In genomic region chr1:18047122-18047521, GRCh38 we compare ENCODE assay signal across 17 cellular contexts.
A peak's percentile ranks its signal among the peaks of the same experiment; 100 is the strongest.
DNase-seq lines count a peak whose midpoint lies in the region; ATAC-seq and TF ChIP-seq lines count a peak whose summit lies in the region.
"Had no signal": no experiment of that assay in that cellular context is flagged by ENCODE, and none has a peak within 500 bp of the region (broad histone marks: within the 10 kb centered on the region; RNA-seq: fewer than 3 reads in every experiment).

No MANE protein-coding gene starts in this region.

- H3K79me2 ChIP-seq in GM23338 (replicated peaks; ENCODE audit: insufficient read depth): no peaks in the 10 kb centered on the region

- H3K36me3 Mint-ChIP-seq in GM23338 (ENCODE audit: low read depth): peaks cover 3% of the 10 kb centered on the region; the same call in 2 of the 3 replicates
- H3K36me3 Mint-ChIP-seq: CD14-positive monocyte; CD4-positive, alpha-beta memory T cell had no signal

- no peak overlapping the region for H3K27ac Mint-ChIP-seq in GM23338
- H3K27ac Mint-ChIP-seq: CD14-positive monocyte; CD4-positive, alpha-beta memory T cell; IgD-negative memory B cell had no signal

- H3K4me3 ChIP-seq in WERI-Rb-1 (ENCODE audit: low read depth, low read length) (no peak overlapping the region), dorsolateral prefrontal cortex (no peak overlapping the region), GM23338 (no peak overlapping the region)
- H3K4me3 ChIP-seq: A549, BLaER1, HAP-1 had no signal

- intact Hi-C loops in dorsolateral prefrontal cortex (cut with DNase I): no loop called here

- DNase-seq in NCI-H524 (lab: John Stamatoyannopoulos, UW) (peak; percentile 42 to 71), WERI-Rb-1 (peak; percentile 45), dorsolateral prefrontal cortex (peak in 1 of 10 donors; percentile 23), GM23338 (ENCODE audit: low spot score) (no peak), COLO668 (lab: John Stamatoyannopoulos, UW; ENCODE audit: unreplicated experiment) (no peak), A172 (ENCODE audit: low spot score) (no peak)
- DNase-seq: CD4-positive, alpha-beta memory T cell; COR-L47; GDM1; KBM-7 had no signal

- peaks cover 6% of the 10 kb centered on the region for H3K9me3 Mint-ChIP-seq in GM23338

- H3K4me1 Mint-ChIP-seq in GM23338: peaks cover 3% of the 10 kb centered on the region; the same call in 2 of the 3 replicates
- H3K4me1 Mint-ChIP-seq: CD14-positive monocyte had no signal

- no peak overlapping the region for H2AFZ ChIP-seq in GM23338

- no peaks in the 10 kb centered on the region for H3K9me2 ChIP-seq in GM23338 (ENCODE audit: insufficient read depth)

- H3K27ac ChIP-seq in WERI-Rb-1 (no peak overlapping the region), dorsolateral prefrontal cortex (peak overlapping the region in 49 of 59 donors; percentile 12 to 88 (median 73)), temporal lobe (ENCODE audit: low read depth, low read length) (peak overlapping the region; percentile 38), GM23338 (ENCODE audit: low read depth) (no peak overlapping the region)
- H3K27ac ChIP-seq: A549, BLaER1 had no signal

- H3K4me2 ChIP-seq in GM23338: no peak overlapping the region
- H3K4me2 ChIP-seq: A549, BLaER1 had no signal

- no peaks in the 10 kb centered on the region for H4K20me1 ChIP-seq in GM23338 (replicated peaks; ENCODE audit: insufficient read depth)
- H4K20me1 ChIP-seq: BLaER1 had no signal

- no peak overlapping the region for H3K4me3 Mint-ChIP-seq in GM23338
- H3K4me3 Mint-ChIP-seq: CD14-positive monocyte, IgD-negative memory B cell had no signal

- H3K27me3 ChIP-seq in WERI-Rb-1 (ENCODE audit: insufficient read depth, low read depth, severe bottlenecking): no peaks in the 10 kb centered on the region
- H3K27me3 ChIP-seq in dorsolateral prefrontal cortex: no peaks in the 10 kb centered on the region
- no peaks in the 10 kb centered on the region for H3K27me3 ChIP-seq in GM23338 (ENCODE audit: insufficient read depth)
- H3K27me3 ChIP-seq: BLaER1 had no signal

- peaks cover 23% of the 10 kb centered on the region for H3K27me3 Mint-ChIP-seq in GM23338 (ENCODE audit: insufficient read depth, low read depth, poor library complexity)

- ATAC-seq in GM23338: no peak
- ATAC-seq: A549, HepG2 had no signal

- H3K4me1 ChIP-seq in GM23338 (ENCODE audit: insufficient read depth): no peaks in the 10 kb centered on the region
- H3K4me1 ChIP-seq: A549, BLaER1, HAP-1 had no signal

- no peaks in the 10 kb centered on the region for H3K36me3 ChIP-seq in WERI-Rb-1
- H3K36me3 ChIP-seq in GM23338 (ENCODE audit: insufficient read depth): no peaks in the 10 kb centered on the region
- H3K36me3 ChIP-seq: BLaER1, HAP-1 had no signal

- TF ChIP-seq CTCF in WERI-Rb-1 (IDR thresholded peaks at IDR 0.05; ENCODE audit: low read depth, low read length) (no peak), dorsolateral prefrontal cortex (IDR thresholded peaks at IDR 0.05 in 54 of 56, conservative IDR thresholded peaks at IDR 0.05 in 2 of 56; ENCODE audit: low read depth in 1 of 56, partially characterized antibody in 56 of 56) (no peak), GM23338 (conservative IDR thresholded peaks at IDR 0.05; ENCODE audit: low read depth in 2 of 2) (no peak)

- H3K9me3 ChIP-seq in WERI-Rb-1 (ENCODE audit: severe bottlenecking): no peaks in the 10 kb centered on the region
- H3K9me3 ChIP-seq: A549, BLaER1, HAP-1 had no signal

- no peaks in the 10 kb centered on the region for H3F3A ChIP-seq in GM23338 (replicated peaks; ENCODE audit: low read depth)

TF ChIP-seq in GM23338, 12 proteins besides CTCF, POLR2A, EP300 and RAD21:
- no peak for TF ChIP-seq JUNB (IDR thresholded peaks at IDR 0.05; ENCODE audit: unreplicated experiment)
TF ChIP-seq in GM23338: peak in this region for 0.

Comparison
In these comparisons a context has a peak if more than half of its experiments do, and no peak if none do; other contexts are left out.
1. DNase-seq: peak in NCI-H524 (2 of 2) and WERI-Rb-1 (single experiment); none in GM23338 (single experiment), COLO668 (single experiment) and A172 (single experiment).
2. H3K27ac ChIP-seq: peak in dorsolateral prefrontal cortex (49 of 59) and temporal lobe (single experiment); none in WERI-Rb-1 (single experiment) and GM23338 (single experiment).